Comparison of ENCODE assay signal across 10 cellular contexts in the genomic region with DNA sequence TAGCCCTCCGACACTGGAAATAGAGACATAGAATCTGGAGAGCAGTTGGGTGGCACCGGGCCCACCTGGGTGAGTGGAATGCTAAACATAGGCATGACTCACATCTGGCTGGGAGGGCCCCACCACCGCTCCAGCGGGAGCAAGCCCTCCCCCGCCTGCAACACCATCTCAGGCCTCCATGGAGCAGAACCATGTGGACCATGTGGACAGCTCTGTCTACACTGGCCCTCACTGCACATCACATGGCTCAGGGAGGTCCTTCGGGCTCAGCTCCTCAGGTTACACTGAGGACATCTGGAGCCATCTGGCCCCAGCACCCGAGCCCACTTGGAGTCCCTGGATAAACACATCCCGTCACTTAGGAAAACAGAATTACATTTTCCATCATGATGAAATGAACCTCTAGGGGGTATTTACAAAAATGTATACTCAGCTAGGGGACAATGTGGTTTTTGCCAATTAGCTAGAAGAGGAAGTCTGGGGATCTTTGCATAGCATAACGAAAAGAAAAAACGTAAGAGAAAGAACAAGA. TPM values are rescaled to one million over a fixed set of nuclear protein-coding genes. Genes with fewer than 3 reads are reported as not detected.
A peak's percentile ranks its signal among the peaks of the same experiment; 100 is the strongest.
DNase-seq lines count a peak whose midpoint lies in the region; ATAC-seq and TF ChIP-seq lines count a peak whose summit lies in the region.
"Had no signal": no experiment of that assay in that cellular context is flagged by ENCODE, and none has a peak within 500 bp of the region (broad histone marks: within the 10 kb centered on the region; RNA-seq: fewer than 3 reads in every experiment).

No MANE protein-coding gene starts in this region.

- no peak for ATAC-seq in HG02884 (IDR thresholded peaks at IDR 0.05; ENCODE audit: unreplicated experiment)

- POLR2A ChIA-PET in HEK293T (lab: Yijun Ruan, JAX), result no interaction called here

- peaks cover 17 to 62% (median 39%) of the 10 kb centered on the region in 10 experiments for H3K4me1 ChIP-seq in BLaER1 treated with 17β-estradiol and CSF1 and Interleukin-3, amounts not matched to agents 10 nM and 100 nM

- peak overlapping the region in 1 of 10 experiments; percentile 29; a peak in 1 of 20 replicates for H3K4me3 ChIP-seq in BLaER1 treated with 17β-estradiol and CSF1 and Interleukin-3, amounts not matched to agents 10 nM and 100 nM
- H3K4me3 ChIP-seq in coronary artery, result no peak overlapping the region
- H3K4me3 ChIP-seq: esophagus squamous epithelium had no signal

- CTCF ChIA-PET in HEK293T (lab: Yijun Ruan, JAX), result interaction anchor here (0.8 kb wide), 1 partner anchor 13 kb away, joined by 5 read pairs; no protein-coding TSS in a partner anchor

- H4K20me1 ChIP-seq in BLaER1 treated with 17β-estradiol and CSF1 and Interleukin-3, amounts not matched to agents 10 nM and 100 nM, result no peaks in the 10 kb centered on the region

- peak overlapping the region; percentile 55 to 83 (median 67) for H3K4me2 ChIP-seq in BLaER1 treated with 17β-estradiol and CSF1 and Interleukin-3, amounts not matched to agents 10 nM and 100 nM

- no peak overlapping the region for H3K9ac ChIP-seq in BLaER1 treated with 17β-estradiol and CSF1 and Interleukin-3, amounts not matched to agents 10 nM and 100 nM

- no peak for TF ChIP-seq CTCF in coronary artery (IDR thresholded peaks at IDR 0.05)

- no peaks in the 10 kb centered on the region for H3K27me3 ChIP-seq in BLaER1 treated with 17β-estradiol and CSF1 and Interleukin-3, amounts not matched to agents 10 nM and 100 nM

- DNase-seq in NCI-H2171 treated with DMSO at 0.1 percent for 48 hours (lab: John Stamatoyannopoulos, UW) (peak; percentile 79), coronary artery (ENCODE audit: low spot score) (peak; percentile 88), myocyte (ENCODE audit: low read depth) (peak; percentile 54), C1 segment of cervical spinal cord (lab: John Stamatoyannopoulos, UW) (no peak), cerebellar cortex (ENCODE audit: low spot score) (no peak), HEK293T (ENCODE audit: extremely low spot score) (no peak)
- DNase-seq: esophagus squamous epithelium, occipital lobe had no signal

- H3K36me3 ChIP-seq in BLaER1 treated with 17β-estradiol and CSF1 and Interleukin-3, amounts not matched to agents 10 nM and 100 nM, result no peaks in the 10 kb centered on the region
- H3K36me3 ChIP-seq: esophagus squamous epithelium had no signal

- no peak overlapping the region for H3K27ac ChIP-seq in BLaER1 treated with 17β-estradiol and CSF1 and Interleukin-3, amounts not matched to agents 10 nM and 100 nM
- H3K27ac ChIP-seq in coronary artery, result peak overlapping the region; percentile 24 to 73

- peaks cover 0 to 52% (median 21%) of the 10 kb centered on the region in 11 experiments; a peak in 17 of 22 replicates for H3K9me3 ChIP-seq in BLaER1 treated with 17β-estradiol and CSF1 and Interleukin-3, amounts not matched to agents 10 nM and 100 nM (replicated peaks in 1 of 11)
- H3K9me3 ChIP-seq: esophagus squamous epithelium had no signal

TF ChIP-seq in HEK293T, 16 proteins besides CTCF, POLR2A, EP300 and RAD21:
- TF ChIP-seq ARNT (IDR thresholded peaks at IDR 0.05) (no peak), HDGF (IDR thresholded peaks at IDR 0.05; ENCODE audit: borderline replicate concordance) (no peak), L3MBTL2 (conservative IDR thresholded peaks at IDR 0.05) (no peak)

RNA-seq across cellular contexts. Expression of a gene that starts 30.8 kb away (rescaled TPM):
- 47.0 and 51.0 TPM in 2 replicates for total RNA-seq in myocyte
- 121 TPM for polyA plus RNA-seq in myocyte (2012)

RNA-seq across cellular contexts. Expression of a gene that starts 42.3 kb away (rescaled TPM):
- 9.0 and 9.1 TPM in 2 replicates for total RNA-seq in myocyte
- 60.9 TPM for polyA plus RNA-seq in myocyte (2012)

Comparison
In these comparisons a context has a peak if more than half of its experiments do, and no peak if none do; other contexts are left out.
1. H3K27ac ChIP-seq: peak in coronary artery (2 of 2); none in BLaER1 treated with 17β-estradiol and CSF1 and Interleukin-3, amounts not matched to agents 10 nM and 100 nM (0 of 11).
2. DNase-seq: peak in NCI-H2171 treated with DMSO at 0.1 percent for 48 hours (single experiment), coronary artery (single experiment) and myocyte (single experiment); none in C1 segment of cervical spinal cord (0 of 14), cerebellar cortex (single experiment) and HEK293T (single experiment).